12 cellular contexts compared by ENCODE assay signal in genomic region chr19:29866011-29866410, GRCh38. TPM values are rescaled to one million over a fixed set of nuclear protein-coding genes. Genes with fewer than 3 reads are reported as not detected.
DNase-seq lines count a peak whose midpoint lies in the region; ATAC-seq and TF ChIP-seq lines count a peak whose summit lies in the region.
"Had no signal": no experiment of that assay in that cellular context is flagged by ENCODE, and none has a peak within 500 bp of the region (broad histone marks: within the 10 kb centered on the region; RNA-seq: fewer than 3 reads in every experiment).

No MANE protein-coding gene starts in this region.

- POLR2A ChIA-PET in activated CD8-positive, alpha-beta T cell treated with anti-CD3 and anti-CD28 coated beads for 36 hours (lab: Charles Lee): no interaction called here

- H3K36me3 ChIP-seq in right atrium auricular region: no peaks in the 10 kb centered on the region
- H3K36me3 ChIP-seq in spleen: no peaks in the 10 kb centered on the region

- TF ChIP-seq CTCF in right atrium auricular region (IDR thresholded peaks at IDR 0.05) (no peak), chondrocyte (IDR thresholded peaks at IDR 0.05) (no peak), spleen (IDR thresholded peaks at IDR 0.05 in 8 of 11, conservative IDR thresholded peaks at IDR 0.05 in 3 of 11) (no peak)
- TF ChIP-seq CTCF in activated CD8-positive, alpha-beta T cell treated with anti-CD3 and anti-CD28 coated beads for 36 hours (IDR thresholded peaks at IDR 0.05): no peak

- no peak overlapping the region for H3K27ac Mint-ChIP-seq in chondrocyte (ENCODE audit: unreplicated experiment)
- H3K27ac Mint-ChIP-seq in activated CD8-positive, alpha-beta T cell treated with anti-CD3 and anti-CD28 coated beads for 36 hours: no peak overlapping the region
- H3K27ac Mint-ChIP-seq: CD4-positive, alpha-beta T cell had no signal

- peaks cover 15% of the 10 kb centered on the region for H3K9me3 Mint-ChIP-seq in chondrocyte (ENCODE audit: low read depth)
- H3K9me3 Mint-ChIP-seq in activated CD8-positive, alpha-beta T cell treated with anti-CD3 and anti-CD28 coated beads for 36 hours: peaks cover 8% of the 10 kb centered on the region

- H3K27ac ChIP-seq in right atrium auricular region (no peak overlapping the region), spleen (peak overlapping the region in 1 of 8 donors; percentile 30)
- H3K27ac ChIP-seq: GM23248 had no signal

- no peak for TF ChIP-seq POLR2A in spleen (IDR thresholded peaks at IDR 0.05)

- WGBS in spleen, 5 donors: 42 to 63% (median 58%) methylated on average over 5 of the region's 5 CpGs

- no peak overlapping the region for H3K4me3 Mint-ChIP-seq in chondrocyte (ENCODE audit: unreplicated experiment)
- H3K4me3 Mint-ChIP-seq in activated CD8-positive, alpha-beta T cell treated with anti-CD3 and anti-CD28 coated beads for 36 hours: no peak overlapping the region
- H3K4me3 Mint-ChIP-seq: CD4-positive, alpha-beta T cell had no signal

- H3K27me3 Mint-ChIP-seq in chondrocyte (ENCODE audit: low read depth): peaks cover 30% of the 10 kb centered on the region
- peaks cover 1% of the 10 kb centered on the region for H3K27me3 Mint-ChIP-seq in activated CD8-positive, alpha-beta T cell treated with anti-CD3 and anti-CD28 coated beads for 36 hours

- peak; percentile 53 for DNase-seq in cardiac septum (ENCODE audit: low spot score)
- no peak for DNase-seq in right atrium auricular region (ENCODE audit: low spot score)
- DNase-seq in chondrocyte (ENCODE audit: low spot score): peak; percentile 22
- DNase-seq in spleen: peak; percentile 32
- DNase-seq in stimulated activated CD4-positive, alpha-beta T cell treated with anti-CD3 and anti-CD28 coated beads, Interleukin-1b, Interleukin-23, amount 100 ng/mL, for 48 hours: no peak
- DNase-seq in activated CD8-positive, alpha-beta T cell treated with anti-CD3 and anti-CD28 coated beads for 36 hours: no peak
- no peak for DNase-seq in epidermal melanocyte (ENCODE audit: insufficient read length, low spot score)
- DNase-seq: 8988T; C1 segment of cervical spinal cord; CD4-positive, alpha-beta T cell; GM23248; HCEC 1CT had no signal

- CTCF ChIA-PET in activated CD8-positive, alpha-beta T cell treated with anti-CD3 and anti-CD28 coated beads for 36 hours (lab: Charles Lee): interaction anchor here (0.7 to 1.7 kb wide), 3 partner anchors 9 to 106 kb away, joined by 3 to 4 read pairs (median 3); no protein-coding TSS in a partner anchor

- H3K27me3 ChIP-seq in right atrium auricular region: no peaks in the 10 kb centered on the region
- peaks cover 0 to 37% (median 0%) of the 10 kb centered on the region in 7 donors for H3K27me3 ChIP-seq in spleen (replicated peaks in 1 of 7)

- ATAC-seq in activated CD8-positive, alpha-beta T cell treated with anti-CD3 and anti-CD28 coated beads for 36 hours: no peak

- H3K4me1 ChIP-seq in right atrium auricular region: no peaks in the 10 kb centered on the region
- no peaks in the 10 kb centered on the region for H3K4me1 ChIP-seq in spleen

- peaks cover 0 to 12% of the 10 kb centered on the region in 2 donors for H3K9me3 ChIP-seq in right atrium auricular region
- peaks cover 0 to 24% (median 11%) of the 10 kb centered on the region in 8 donors for H3K9me3 ChIP-seq in spleen

- H3K4me1 Mint-ChIP-seq in chondrocyte (ENCODE audit: low read depth): no peaks in the 10 kb centered on the region
- H3K4me1 Mint-ChIP-seq in activated CD8-positive, alpha-beta T cell treated with anti-CD3 and anti-CD28 coated beads for 36 hours (ENCODE audit: low read depth): no peaks in the 10 kb centered on the region

- intact Hi-C loops in cardiac septum (cut with DNase I): no loop called here
- intact Hi-C loops in spleen (cut with DNase I; ENCODE audit: low total_unique reads): no loop called here
- intact Hi-C loops in activated CD8-positive, alpha-beta T cell treated with anti-CD3 and anti-CD28 coated beads for 36 hours (cut with micrococcal nuclease): no loop called here

- H3K4me3 ChIP-seq in right atrium auricular region (no peak overlapping the region), spleen (no peak overlapping the region)
- H3K4me3 ChIP-seq: GM23248 had no signal

- H3K36me3 Mint-ChIP-seq in chondrocyte (ENCODE audit: low read depth): peaks cover 2% of the 10 kb centered on the region
- peaks cover 2% of the 10 kb centered on the region for H3K36me3 Mint-ChIP-seq in activated CD8-positive, alpha-beta T cell treated with anti-CD3 and anti-CD28 coated beads for 36 hours (ENCODE audit: low read depth)

RNA-seq across cellular contexts. Expression of gene CCNE1, which starts 54.2 kb away (rescaled TPM):
- total RNA-seq in cardiac septum (1.9 TPM), right atrium auricular region (1 to 10 TPM; 4.4 to 5.5 TPM), chondrocyte (7.6 to 13.4 TPM (median 8.2 TPM) in 3 replicates), spleen (1 to 10 TPM; 2.3 to 4.8 (median 4.0) TPM)
- polyA plus RNA-seq in spleen: 1 to 10 TPM; 3.5 to 4.0 (median 3.9) TPM
- 10 to 100 TPM; 24.5 to 25.7 TPM for total RNA-seq in activated CD8-positive, alpha-beta T cell treated with anti-CD3 and anti-CD28 coated beads for 36 hours

Comparison
In these comparisons a context has a peak if more than half of its experiments do, and no peak if none do; other contexts are left out.
1. DNase-seq: peak in cardiac septum (single experiment), chondrocyte (single experiment) and spleen (single experiment); none in right atrium auricular region (single experiment), stimulated activated CD4-positive, alpha-beta T cell treated with anti-CD3 and anti-CD28 coated beads, Interleukin-1b, Interleukin-23, amount 100 ng/mL, for 48 hours (single experiment), activated CD8-positive, alpha-beta T cell treated with anti-CD3 and anti-CD28 coated beads for 36 hours (single experiment) and epidermal melanocyte (single experiment).